ENCODE assay signal across 9 cellular contexts in genomic region chr5:77882670-77883257, GRCh38.
DNase-seq lines count a peak whose midpoint lies in the region; ATAC-seq and TF ChIP-seq lines count a peak whose summit lies in the region.
"Had no signal": no experiment of that assay in that cellular context is flagged by ENCODE, and none has a peak within 500 bp of the region (broad histone marks: within the 10 kb centered on the region; RNA-seq: fewer than 3 reads in every experiment).

No MANE protein-coding gene starts in this region.

- H3K4me3 ChIP-seq in NB4 (ENCODE audit: low read depth, low read length) (no peak overlapping the region), adipocyte (ENCODE audit: low read length) (no peak overlapping the region)

- TF ChIP-seq CTCF in NB4 (IDR thresholded peaks at IDR 0.05; ENCODE audit: low read depth, low read length): no peak

- TF ChIP-seq POLR2A in NB4 (IDR thresholded peaks at IDR 0.05; ENCODE audit: extremely low read depth, insufficient read length): no peak

- no peaks in the 10 kb centered on the region for H3K9me3 ChIP-seq in adipocyte (ENCODE audit: control insufficient read depth, low read length)

- H3K36me3 Mint-ChIP-seq in natural killer cell treated with Interleukin-12 subunit alpha and Interleukin-12 subunit beta and Interleukin-15 and Interleukin-18, amount 100 ng/mL, for 72 hours: no peaks in the 10 kb centered on the region
- H3K36me3 Mint-ChIP-seq in immature natural killer cell: no peaks in the 10 kb centered on the region

- no peaks in the 10 kb centered on the region for H3K9me3 Mint-ChIP-seq in natural killer cell treated with Interleukin-12 subunit alpha and Interleukin-12 subunit beta and Interleukin-15 and Interleukin-18, amount 100 ng/mL, for 72 hours
- H3K9me3 Mint-ChIP-seq in immature natural killer cell: no peaks in the 10 kb centered on the region

- DNase-seq in ELR (ENCODE audit: low read depth) (peak; percentile 89), NB4 (ENCODE audit: low read depth) (peak; percentile 63), adipocyte (ENCODE audit: low read depth) (peak; percentile 62), HuH-7.5 (ENCODE audit: low spot score) (no peak), immature natural killer cell (no peak)
- DNase-seq in natural killer cell treated with Interleukin-12 subunit alpha and Interleukin-12 subunit beta and Interleukin-15 and Interleukin-18, amount 100 ng/mL, for 72 hours (ENCODE audit: low spot score): no peak
- DNase-seq: aorta, NCI-H446 had no signal

- ATAC-seq in natural killer cell treated with Interleukin-12 subunit alpha and Interleukin-12 subunit beta and Interleukin-15 and Interleukin-18, amount 100 ng/mL, for 72 hours: peak; percentile 50 to 77
- no peak for ATAC-seq in HG02798 (IDR thresholded peaks at IDR 0.05; ENCODE audit: poor library complexity, unreplicated experiment)

- no peaks in the 10 kb centered on the region for H3K27me3 ChIP-seq in adipocyte (replicated peaks; ENCODE audit: control insufficient read depth, insufficient read depth, low read length)

- no peaks in the 10 kb centered on the region for H3K36me3 ChIP-seq in adipocyte (ENCODE audit: control insufficient read depth, insufficient read depth, low read length, severe bottlenecking)

- peaks cover 12% of the 10 kb centered on the region in 2 donors for H3K4me1 Mint-ChIP-seq in natural killer cell treated with Interleukin-12 subunit alpha and Interleukin-12 subunit beta and Interleukin-15 and Interleukin-18, amount 100 ng/mL, for 72 hours (ENCODE audit: low read depth in 2 of 2)
- H3K4me1 Mint-ChIP-seq in immature natural killer cell: peaks cover 0 to 8% of the 10 kb centered on the region in 2 donors

- peaks cover 24 to 25% of the 10 kb centered on the region in 2 donors for H3K27me3 Mint-ChIP-seq in natural killer cell treated with Interleukin-12 subunit alpha and Interleukin-12 subunit beta and Interleukin-15 and Interleukin-18, amount 100 ng/mL, for 72 hours
- H3K27me3 Mint-ChIP-seq in immature natural killer cell (ENCODE audit: low read depth in 3 of 3): peaks cover 2 to 5% (median 3%) of the 10 kb centered on the region in 3 donors

- no peak overlapping the region for H3K27ac Mint-ChIP-seq in natural killer cell treated with Interleukin-12 subunit alpha and Interleukin-12 subunit beta and Interleukin-15 and Interleukin-18, amount 100 ng/mL, for 72 hours
- H3K27ac Mint-ChIP-seq in immature natural killer cell: no peak overlapping the region

- no peak overlapping the region for H3K9ac ChIP-seq in adipocyte (ENCODE audit: low read length)

- peaks cover 10% of the 10 kb centered on the region for H3K4me1 ChIP-seq in adipocyte (ENCODE audit: control insufficient read depth, insufficient read depth, low read length)

- H3K4me3 Mint-ChIP-seq in natural killer cell treated with Interleukin-12 subunit alpha and Interleukin-12 subunit beta and Interleukin-15 and Interleukin-18, amount 100 ng/mL, for 72 hours: no peak overlapping the region
- H3K4me3 Mint-ChIP-seq in immature natural killer cell: no peak overlapping the region

Comparison
In these comparisons a context has a peak if more than half of its experiments do, and no peak if none do; other contexts are left out.
1. DNase-seq: peak in ELR (single experiment), NB4 (single experiment) and adipocyte (single experiment); none in natural killer cell treated with Interleukin-12 subunit alpha and Interleukin-12 subunit beta and Interleukin-15 and Interleukin-18, amount 100 ng/mL, for 72 hours (single experiment), HuH-7.5 (single experiment) and immature natural killer cell (0 of 3).